ENCODE assay signal across 10 cellular contexts in genomic region chr13:33353210-33353609, GRCh38.
DNase-seq lines count a peak whose midpoint lies in the region; ATAC-seq lines count a peak whose summit lies in the region.
"Had no signal": no experiment of that assay in that cellular context is flagged by ENCODE, and none has a peak within 500 bp of the region (broad histone marks: within the 10 kb centered on the region; RNA-seq: fewer than 3 reads in every experiment).

No MANE protein-coding gene starts in this region.

- DNase-seq in Ammon's horn (ENCODE audit: low spot score) (peak; percentile 72), NOMO-1 (lab: John Stamatoyannopoulos, UW; ENCODE audit: unreplicated experiment in 2 of 2) (peak; percentile 84 to 95), left colon (peak; percentile 48 to 51), HK-2 (ENCODE audit: unreplicated experiment) (no peak), amniotic stem cell (lab: John Stamatoyannopoulos, UW) (no peak), SHP77 (lab: John Stamatoyannopoulos, UW) (no peak)
- DNase-seq: ACHN, foreskin fibroblast had no signal

- peak; percentile 73 for ATAC-seq in GM21526 (IDR thresholded peaks at IDR 0.05; ENCODE audit: low FRiP score, unreplicated experiment)
- no peak for ATAC-seq in left colon
- no peak for ATAC-seq in GM21381 (IDR thresholded peaks at IDR 0.05; ENCODE audit: unreplicated experiment)

- intact Hi-C loops in left colon (cut with DNase I, micrococcal nuclease) = no loop called here

Comparison
In these comparisons a context has a peak if more than half of its experiments do, and no peak if none do; other contexts are left out.
1. DNase-seq: peak in Ammon's horn (single experiment), NOMO-1 (2 of 2) and left colon (2 of 2); none in HK-2 (single experiment), amniotic stem cell (single experiment) and SHP77 (0 of 2).